In genomic region chr2:220014961-220015360, GRCh38 we compare ENCODE assay signal across 1 cellular context.
TF ChIP-seq lines count a peak whose summit lies in the region.

No MANE protein-coding gene starts in this region.

TF ChIP-seq in HepG2, 621 proteins besides CTCF, POLR2A, EP300 and RAD21 (continued from another document):
- TF ChIP-seq ZNF484 (CRISPR knock-in tag; IDR thresholded peaks at IDR 0.05; ENCODE audit: borderline replicate concordance, low read depth) (no peak), CEBPB (IDR thresholded peaks at IDR 0.05; ENCODE audit: borderline replicate concordance, low read depth, low read length) (peak; percentile 69; the same call in 1 of the 2 replicates), ZNF83 (CRISPR knock-in tag; IDR thresholded peaks at IDR 0.05; ENCODE audit: borderline replicate concordance) (no peak), ZNF589 (CRISPR knock-in tag; conservative IDR thresholded peaks at IDR 0.05) (no peak), CSRNP1 (CRISPR knock-in tag; IDR thresholded peaks at IDR 0.05) (no peak), KDM1A (CRISPR knock-in tag; IDR thresholded peaks at IDR 0.05) (no peak)
